7 cellular contexts compared by ENCODE assay signal in genomic region chr5:53008751-53009150, GRCh38. TPM values are rescaled to one million over a fixed set of nuclear protein-coding genes. Genes with fewer than 3 reads are reported as not detected.
DNase-seq lines count a peak whose midpoint lies in the region; ATAC-seq and TF ChIP-seq lines count a peak whose summit lies in the region.

No MANE protein-coding gene starts in this region.

- H3K4me1 ChIP-seq in Panc1 (ENCODE audit: control insufficient read depth, insufficient read depth, low read length) (peaks cover 56% of the 10 kb centered on the region), mucosa of descending colon (ENCODE audit: low read depth) (peaks cover 6% of the 10 kb centered on the region), left ventricle myocardium inferior (peaks cover 16% of the 10 kb centered on the region)
- peaks cover 12% of the 10 kb centered on the region for H3K4me1 ChIP-seq in CD4-positive, alpha-beta memory T cell (ENCODE audit: insufficient read depth, low read length)

- no peak overlapping the region for H3K4me3 Mint-ChIP-seq in CD4-positive, alpha-beta memory T cell

- no TSS peak for BruUV-seq in Panc1 (replicated peaks; lab: Mats Ljungman, UMichigan)

- peak; percentile 92 for ATAC-seq in GM19043 (IDR thresholded peaks at IDR 0.05; ENCODE audit: low read depth, unreplicated experiment)
- ATAC-seq in HG02840 (IDR thresholded peaks at IDR 0.05; ENCODE audit: low FRiP score, unreplicated experiment), result peak; percentile 94
- ATAC-seq in Panc1, result peak; percentile 54
- ATAC-seq in mucosa of descending colon, result peak; percentile 51

- no peak for DNase-seq in Panc1 (ENCODE audit: low read depth, low spot score)
- DNase-seq in mucosa of descending colon, result no peak
- DNase-seq in NCI-H774 (lab: John Stamatoyannopoulos, UW), result no peak
- DNase-seq in CD4-positive, alpha-beta memory T cell, result no peak
- DNase-seq in left ventricle myocardium inferior, result no peak

- H3K27me3 Mint-ChIP-seq in CD4-positive, alpha-beta memory T cell, result no peaks in the 10 kb centered on the region

- H3K36me3 ChIP-seq in Panc1 (ENCODE audit: control insufficient read depth, insufficient read depth, low read length), result no peaks in the 10 kb centered on the region; the same call in 1 of the 2 replicates
- no peaks in the 10 kb centered on the region for H3K36me3 ChIP-seq in mucosa of descending colon (ENCODE audit: low read depth)
- H3K36me3 ChIP-seq in CD4-positive, alpha-beta memory T cell (ENCODE audit: insufficient read depth, low read length), result no peaks in the 10 kb centered on the region
- no peaks in the 10 kb centered on the region for H3K36me3 ChIP-seq in left ventricle myocardium inferior

- intact Hi-C loops in Panc1 (cut with micrococcal nuclease; ENCODE audit: unreplicated experiment), result no loop called here
- intact Hi-C loops in mucosa of descending colon (cut with DNase I, micrococcal nuclease), result no loop called here
- intact Hi-C loops in CD4-positive, alpha-beta memory T cell (cut with micrococcal nuclease), result no loop called here
- intact Hi-C loops in left ventricle myocardium inferior (cut with micrococcal nuclease), result no loop called here

- in situ Hi-C loops in Panc1 (cut with HindIII; ENCODE audit: low pct_unique_long_range_greater_than_20kb, low sequenced_read_pairs), result no loop called here

- CTCF ChIA-PET in Panc1 (lab: Charles Lee), result no interaction called here
- CTCF ChIA-PET in CD4-positive, alpha-beta memory T cell (lab: Charles Lee; ENCODE audit: partially characterized antibody), result no interaction called here

- H3K27ac ChIP-seq in Panc1 (ENCODE audit: low read length), result peak overlapping the region; percentile 46
- H3K27ac ChIP-seq in CD4-positive, alpha-beta memory T cell (ENCODE audit: low read depth, low read length), result no peak overlapping the region
- H3K27ac ChIP-seq in left ventricle myocardium inferior (replicated peaks), result no peak overlapping the region

- POLR2A ChIA-PET in Panc1 (lab: Charles Lee), result no interaction called here
- POLR2A ChIA-PET in CD4-positive, alpha-beta memory T cell (lab: Charles Lee; ENCODE audit: partially characterized antibody), result no interaction called here

- no peaks in the 10 kb centered on the region for H3K9me3 Mint-ChIP-seq in CD4-positive, alpha-beta memory T cell

- H3K27me3 ChIP-seq in Panc1 (ENCODE audit: control insufficient read depth, insufficient read depth, low read length), result no peaks in the 10 kb centered on the region
- H3K27me3 ChIP-seq in CD4-positive, alpha-beta memory T cell (ENCODE audit: insufficient read depth, low read length), result no peaks in the 10 kb centered on the region
- H3K27me3 ChIP-seq in left ventricle myocardium inferior (ENCODE audit: low read depth), result no peaks in the 10 kb centered on the region

- H3K27ac Mint-ChIP-seq in CD4-positive, alpha-beta memory T cell, result no peak overlapping the region

- peaks cover 15 to 34% (median 17%) of the 10 kb centered on the region in 4 donors for H3K4me1 Mint-ChIP-seq in CD4-positive, alpha-beta memory T cell

- no peaks in the 10 kb centered on the region for H3K9me3 ChIP-seq in Panc1 (ENCODE audit: control insufficient read depth, insufficient read depth, low read depth, low read length)
- H3K9me3 ChIP-seq in mucosa of descending colon, result no peaks in the 10 kb centered on the region
- H3K9me3 ChIP-seq in CD4-positive, alpha-beta memory T cell (ENCODE audit: control insufficient read depth in 1 of 2, low read length in 2 of 2), result no peaks in the 10 kb centered on the region
- H3K9me3 ChIP-seq in left ventricle myocardium inferior (replicated peaks), result peaks cover 11% of the 10 kb centered on the region

- no peaks in the 10 kb centered on the region for H3K36me3 Mint-ChIP-seq in CD4-positive, alpha-beta memory T cell

- TF ChIP-seq CTCF in Panc1 (IDR thresholded peaks at IDR 0.05) (no peak), mucosa of descending colon (IDR thresholded peaks at IDR 0.05) (no peak), left ventricle myocardium inferior (IDR thresholded peaks at IDR 0.05; ENCODE audit: borderline replicate concordance) (no peak)

- H3K4me3 ChIP-seq in Panc1 (ENCODE audit: low read depth in 2 of 2, low read length in 2 of 2), result no peak overlapping the region
- H3K4me3 ChIP-seq in mucosa of descending colon, result no peak overlapping the region
- H3K4me3 ChIP-seq in CD4-positive, alpha-beta memory T cell (ENCODE audit: low read length in 2 of 2), result no peak overlapping the region
- no peak overlapping the region for H3K4me3 ChIP-seq in left ventricle myocardium inferior

RNA-seq across cellular contexts. Expression of gene ITGA2, which starts 19.6 kb away (rescaled TPM):
- total RNA-seq in Panc1 (2021; ENCODE audit: unreplicated experiment) (41.8 TPM), mucosa of descending colon (10 to 100 TPM in 2 of 3 donors, 1 to 10 TPM in 1; 8.0 to 20.3 (median 17.6) TPM), left ventricle myocardium inferior (0.80 TPM)
- 10.0 TPM for polyA plus RNA-seq in Panc1 (2012; ENCODE audit: insufficient read length)
- total RNA-seq in CD4-positive, alpha-beta memory T cell, result 1 to 10 TPM; 1.4 to 1.6 TPM
- under 1 TPM; 0.30 to 0.47 TPM for polyA plus RNA-seq in CD4-positive, alpha-beta memory T cell
